ENCODE assay signal across 15 cellular contexts in the genomic region with DNA sequence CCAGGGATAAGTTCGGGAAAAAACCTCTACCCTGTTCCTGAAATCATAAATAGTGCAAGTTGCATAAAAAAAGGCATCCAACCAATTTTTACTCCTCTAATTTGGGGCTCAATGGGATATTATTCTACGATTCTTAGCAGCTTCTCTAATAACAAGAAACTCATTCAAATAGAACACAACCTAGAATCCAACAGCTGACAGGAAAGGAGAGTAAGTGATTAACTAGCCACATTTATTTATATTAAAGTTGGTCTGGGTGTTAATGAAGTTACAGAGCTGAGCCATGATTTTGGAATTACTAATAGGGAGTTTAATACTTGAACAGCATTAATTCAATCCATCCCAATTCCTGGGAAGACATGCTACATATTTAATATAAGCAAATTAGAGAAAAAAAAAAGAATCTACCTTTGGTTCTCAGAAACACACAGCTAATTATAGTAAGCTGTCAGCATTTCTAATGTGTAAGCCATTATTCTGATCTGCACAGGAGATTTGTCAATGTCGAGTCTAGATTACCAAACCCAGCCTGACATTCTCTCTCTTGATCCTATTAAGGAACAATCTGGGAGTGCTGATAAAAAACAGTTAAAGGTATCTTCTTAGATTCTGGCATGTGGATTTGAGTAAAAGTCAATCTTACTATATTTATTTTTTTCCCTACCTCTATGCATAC.
DNase-seq lines count a peak whose midpoint lies in the region; ATAC-seq and TF ChIP-seq lines count a peak whose summit lies in the region.
"Had no signal": no experiment of that assay in that cellular context is flagged by ENCODE, and none has a peak within 500 bp of the region (broad histone marks: within the 10 kb centered on the region; RNA-seq: fewer than 3 reads in every experiment).

No MANE protein-coding gene starts in this region.

- no peak overlapping the region for H2AK5ac ChIP-seq in mesendoderm (ENCODE audit: low read length)

- H3K23ac ChIP-seq in mesendoderm (ENCODE audit: low read length) = no peak overlapping the region

- no peak overlapping the region for H3K18ac ChIP-seq in mesendoderm (ENCODE audit: low read length)

- peak; percentile 10 for DNase-seq in mesendoderm
- DNase-seq in mammary epithelial cell = no peak
- DNase-seq in activated CD8-positive, alpha-beta T cell treated with anti-CD3 and anti-CD28 coated beads, Interleukin-2, amount 10 ng/mL, durations not matched to agents 7 days and 5 days = no peak
- DNase-seq: activated T-cell treated with anti-CD3 and anti-CD28 coated beads, Interleukin-2, amount 50 U/mL, for 4 hours; DMS 273 treated with DMSO at 0.1 percent for 48 hours; NCI-H2029 treated with DMSO at 0.1 percent for 48 hours; NCI-H748 treated with DMSO at 0.1 percent for 48 hours; psoas muscle; T-helper 17 cell had no signal

- TF ChIP-seq CTCF in mammary epithelial cell (conservative IDR thresholded peaks at IDR 0.05 in 1 of 2, IDR thresholded peaks at IDR 0.05 in 1 of 2; ENCODE audit: extremely low read depth in 1 of 2, insufficient read depth in 1 of 2, low read depth in 1 of 2, low read length in 2 of 2) = no peak

- peaks cover 28% of the 10 kb centered on the region for H3K36me3 Mint-ChIP-seq in activated CD8-positive, alpha-beta T cell treated with anti-CD3 and anti-CD28 coated beads, Interleukin-2, amount 10 ng/mL, durations not matched to agents 7 days and 5 days (ENCODE audit: low read depth)

- H2BK5ac ChIP-seq in mesendoderm (ENCODE audit: low read length) = no peak overlapping the region

- H2AFZ ChIP-seq in mammary epithelial cell (ENCODE audit: low read depth, low read length) = no peak overlapping the region

- no peak overlapping the region for H3K4ac ChIP-seq in mesendoderm (ENCODE audit: low read depth, low read length)

- no peaks in the 10 kb centered on the region for H3K27me3 Mint-ChIP-seq in activated CD8-positive, alpha-beta T cell treated with anti-CD3 and anti-CD28 coated beads, Interleukin-2, amount 10 ng/mL, durations not matched to agents 7 days and 5 days (ENCODE audit: low read depth)
- H3K27me3 Mint-ChIP-seq: T-helper 17 cell had no signal

- no peaks in the 10 kb centered on the region for H3K79me2 ChIP-seq in mesendoderm (ENCODE audit: control insufficient read depth, insufficient read depth, low read length)
- H3K79me2 ChIP-seq in mammary epithelial cell (ENCODE audit: insufficient read depth, low read length) = no peaks in the 10 kb centered on the region

- peaks cover under 1% of the 10 kb centered on the region for H3K4me1 Mint-ChIP-seq in activated CD8-positive, alpha-beta T cell treated with anti-CD3 and anti-CD28 coated beads, Interleukin-2, amount 10 ng/mL, durations not matched to agents 7 days and 5 days (ENCODE audit: low read depth)

- no peaks in the 10 kb centered on the region for H3K79me1 ChIP-seq in mesendoderm (ENCODE audit: low read length)

- H3K27ac Mint-ChIP-seq in activated CD8-positive, alpha-beta T cell treated with anti-CD3 and anti-CD28 coated beads, Interleukin-2, amount 10 ng/mL, durations not matched to agents 7 days and 5 days = no peak overlapping the region
- H3K27ac Mint-ChIP-seq: T-helper 17 cell had no signal

- POLR2A ChIA-PET in activated CD8-positive, alpha-beta T cell treated with anti-CD3 and anti-CD28 coated beads, Interleukin-2, amount 10 ng/mL, durations not matched to agents 7 days and 5 days (lab: Charles Lee) = no interaction called here

- no peak overlapping the region for H2BK15ac ChIP-seq in mesendoderm (replicated peaks; ENCODE audit: low read depth)

- dilution Hi-C loops in mammary epithelial cell (cut with HindIII; ENCODE audit: low sequenced_read_pairs) = no loop called here

- H3K9me3 ChIP-seq in mammary epithelial cell (replicated peaks; ENCODE audit: insufficient read depth, low read length) = no peaks in the 10 kb centered on the region
- H3K9me3 ChIP-seq: psoas muscle, thoracic aorta had no signal

- no peak overlapping the region for H3K27ac ChIP-seq in mesendoderm (ENCODE audit: low read depth, low read length)
- no peak overlapping the region for H3K27ac ChIP-seq in mammary epithelial cell (ENCODE audit: insufficient read depth, low read depth, low read length)
- H3K27ac ChIP-seq: psoas muscle, thoracic aorta had no signal

- no TSS peak for BruUV-seq in mammary epithelial cell (replicated peaks; lab: Mats Ljungman, UMichigan)

- H3K9me3 Mint-ChIP-seq in activated CD8-positive, alpha-beta T cell treated with anti-CD3 and anti-CD28 coated beads, Interleukin-2, amount 10 ng/mL, durations not matched to agents 7 days and 5 days (ENCODE audit: insufficient read depth) = no peaks in the 10 kb centered on the region
- H3K9me3 Mint-ChIP-seq: activated T-cell treated with anti-CD3 and anti-CD28 coated beads, Interleukin-2, amount 50 U/mL, for 4 hours had no signal

- H3K4me3 Mint-ChIP-seq in activated CD8-positive, alpha-beta T cell treated with anti-CD3 and anti-CD28 coated beads, Interleukin-2, amount 10 ng/mL, durations not matched to agents 7 days and 5 days = no peak overlapping the region
- H3K4me3 Mint-ChIP-seq: activated T-cell treated with anti-CD3 and anti-CD28 coated beads, Interleukin-2, amount 50 U/mL, for 4 hours; T-helper 17 cell had no signal

- no peak overlapping the region for H4K8ac ChIP-seq in mesendoderm (ENCODE audit: low read depth, low read length)

- CTCF ChIA-PET in mammary epithelial cell (lab: Charles Lee; ENCODE audit: low non-redundant PET) = no interaction called here
- CTCF ChIA-PET in activated CD8-positive, alpha-beta T cell treated with anti-CD3 and anti-CD28 coated beads, Interleukin-2, amount 10 ng/mL, durations not matched to agents 7 days and 5 days (lab: Charles Lee) = no interaction called here

- H3K4me1 ChIP-seq in mesendoderm (ENCODE audit: control insufficient read depth, low read depth, low read length) (no peaks in the 10 kb centered on the region), mammary epithelial cell (ENCODE audit: insufficient read depth, low read length) (no peaks in the 10 kb centered on the region)
- H3K4me1 ChIP-seq: psoas muscle had no signal

- H3K36me3 ChIP-seq in mesendoderm (ENCODE audit: control insufficient read depth, insufficient read depth, low read length) (no peaks in the 10 kb centered on the region), mammary epithelial cell (ENCODE audit: insufficient read depth, low read length) (peaks cover 6% of the 10 kb centered on the region)

- peak; percentile 63 for ATAC-seq in GM19023 (IDR thresholded peaks at IDR 0.05; ENCODE audit: unreplicated experiment)
- ATAC-seq in HG02623 (IDR thresholded peaks at IDR 0.05; ENCODE audit: unreplicated experiment) = peak; percentile 50
- ATAC-seq in HG03342 (IDR thresholded peaks at IDR 0.05; ENCODE audit: unreplicated experiment) = peak; percentile 80
- no peak for ATAC-seq in GM21576 (IDR thresholded peaks at IDR 0.05; ENCODE audit: unreplicated experiment)
- no peak for ATAC-seq in HG02852 (IDR thresholded peaks at IDR 0.05; ENCODE audit: unreplicated experiment)
- no peak for ATAC-seq in activated CD8-positive, alpha-beta T cell treated with anti-CD3 and anti-CD28 coated beads, Interleukin-2, amount 10 ng/mL, durations not matched to agents 7 days and 5 days
- ATAC-seq: activated T-cell treated with anti-CD3 and anti-CD28 coated beads, Interleukin-2, amount 50 U/mL, for 4 hours; psoas muscle; T-helper 17 cell had no signal

- H3K4me3 ChIP-seq in mesendoderm (ENCODE audit: low read length) (no peak overlapping the region), mammary epithelial cell (replicated peaks in 1 of 3; ENCODE audit: insufficient read depth in 1 of 3, low read depth in 2 of 3, low read length in 3 of 3) (no peak overlapping the region)
- H3K4me3 ChIP-seq: psoas muscle, thoracic aorta had no signal

- H3K9ac ChIP-seq in mesendoderm (ENCODE audit: low read length) = no peak overlapping the region
- H3K9ac ChIP-seq in mammary epithelial cell (ENCODE audit: insufficient read depth, low read length) = no peak overlapping the region

- in situ Hi-C loops in mammary epithelial cell (cut with MboI; ENCODE audit: low sequenced_read_pairs in 2 of 2) = no loop called here

- H3K27me3 ChIP-seq in mesendoderm (ENCODE audit: insufficient read depth, low read length, poor library complexity) (no peaks in the 10 kb centered on the region), mammary epithelial cell (ENCODE audit: insufficient read depth, low read length) (no peaks in the 10 kb centered on the region)

- H4K20me1 ChIP-seq in mammary epithelial cell (ENCODE audit: insufficient read depth, low read length) = no peaks in the 10 kb centered on the region

- H2BK120ac ChIP-seq in mesendoderm (ENCODE audit: low read depth, low read length) = no peak overlapping the region

- H4K5ac ChIP-seq in mesendoderm (ENCODE audit: low read length) = no peak overlapping the region

- H3K56ac ChIP-seq in mesendoderm (ENCODE audit: low read length) = no peak overlapping the region

- H3K4me2 ChIP-seq in mesendoderm (ENCODE audit: low read length) (no peak overlapping the region), mammary epithelial cell (ENCODE audit: insufficient read depth, low read depth, low read length) (no peak overlapping the region)

- WGBS in mesendoderm (ENCODE audit: extremely low coverage, insufficient coverage, low lambda C conversion rate) = no CpG with 5 or more reads among the region's 3 CpGs
- WGBS in mammary epithelial cell (ENCODE audit: low coverage, missing lambda C conversion rate) = 96% methylated on average over 3 of the region's 3 CpGs

- intact Hi-C loops in mammary epithelial cell (cut with micrococcal nuclease) = no loop called here

Comparison
In these comparisons a context has a peak if more than half of its experiments do, and no peak if none do; other contexts are left out.
1. ATAC-seq: peak in GM19023 (single experiment), HG02623 (single experiment) and HG03342 (single experiment); none in GM21576 (single experiment), HG02852 (single experiment) and activated CD8-positive, alpha-beta T cell treated with anti-CD3 and anti-CD28 coated beads, Interleukin-2, amount 10 ng/mL, durations not matched to agents 7 days and 5 days (single experiment).